ENCODE assay signal across 13 cellular contexts in genomic region chr21:45543371-45543709, GRCh38. TPM values are rescaled to one million over a fixed set of nuclear protein-coding genes. Genes with fewer than 3 reads are reported as not detected.
DNase-seq lines count a peak whose midpoint lies in the region; ATAC-seq and TF ChIP-seq lines count a peak whose summit lies in the region.
"Had no signal": no experiment of that assay in that cellular context is flagged by ENCODE, and none has a peak within 500 bp of the region (broad histone marks: within the 10 kb centered on the region; RNA-seq: fewer than 3 reads in every experiment).

No MANE protein-coding gene starts in this region.

- H2BK120ac ChIP-seq in mesendoderm (ENCODE audit: low read depth, low read length), result no peak overlapping the region

- H2BK15ac ChIP-seq in mesendoderm (replicated peaks; ENCODE audit: low read depth), result no peak overlapping the region

- H3K9me3 ChIP-seq in uterus, result no peaks in the 10 kb centered on the region
- H3K9me3 ChIP-seq: thoracic aorta had no signal

- ATAC-seq in Right ventricle myocardium inferior (no peak), Right ventricle myocardium superior (ENCODE audit: poor library complexity) (no peak), HG02610 (IDR thresholded peaks at IDR 0.05; ENCODE audit: unreplicated experiment) (no peak)

- WGBS in mesendoderm (ENCODE audit: extremely low coverage, insufficient coverage, low lambda C conversion rate), result no CpG with 5 or more reads among the region's 11 CpGs

- no peak overlapping the region for H3K4me3 ChIP-seq in mesendoderm (ENCODE audit: low read length)
- no peak overlapping the region for H3K4me3 ChIP-seq in uterus

- TF ChIP-seq POLR2A in uterus (IDR thresholded peaks at IDR 0.05), result no peak

- DNase-seq in Right ventricle myocardium inferior (ENCODE audit: missing footprints) (peak; percentile 66), Right ventricle myocardium superior (no peak), mesendoderm (no peak), uterus (peak; percentile 19 to 26), OCI-M1 (lab: John Stamatoyannopoulos, UW) (no peak), HCEC 1CT (no peak)
- DNase-seq: cortex of kidney, NCI-H2171 treated with DMSO at 0.1 percent for 48 hours, small intestine, T1000 had no signal

- peaks cover 2% of the 10 kb centered on the region for H3K4me1 ChIP-seq in mesendoderm (ENCODE audit: control insufficient read depth, low read depth, low read length)
- peaks cover 0 to 7% of the 10 kb centered on the region in 2 donors for H3K4me1 ChIP-seq in uterus

- H3K56ac ChIP-seq in mesendoderm (ENCODE audit: low read length), result peak overlapping the region; percentile 74

- H4K8ac ChIP-seq in mesendoderm (ENCODE audit: low read depth, low read length), result no peak overlapping the region

- H2AK5ac ChIP-seq in mesendoderm (ENCODE audit: low read length), result no peak overlapping the region

- H3K9ac ChIP-seq in mesendoderm (ENCODE audit: low read length), result no peak overlapping the region

- no peak overlapping the region for H3K23ac ChIP-seq in mesendoderm (ENCODE audit: low read length)

- no peak overlapping the region for H2BK5ac ChIP-seq in mesendoderm (ENCODE audit: low read length)

- no peaks in the 10 kb centered on the region for H3K36me3 ChIP-seq in mesendoderm (ENCODE audit: control insufficient read depth, insufficient read depth, low read length)
- H3K36me3 ChIP-seq in uterus, result no peaks in the 10 kb centered on the region
- H3K36me3 ChIP-seq: thoracic aorta had no signal

- H3K79me2 ChIP-seq in mesendoderm (ENCODE audit: control insufficient read depth, insufficient read depth, low read length), result peaks cover 18% of the 10 kb centered on the region

- TF ChIP-seq CTCF in uterus (IDR thresholded peaks at IDR 0.05), result no peak

- peak overlapping the region; percentile 60 for H3K27ac ChIP-seq in angular gyrus (ENCODE audit: low read depth, low read length)
- H3K27ac ChIP-seq in mesendoderm (ENCODE audit: low read depth, low read length), result no peak overlapping the region
- no peak overlapping the region for H3K27ac ChIP-seq in uterus
- H3K27ac ChIP-seq: thoracic aorta had no signal

- H3K4me2 ChIP-seq in mesendoderm (ENCODE audit: low read length), result no peak overlapping the region

- peaks cover 4% of the 10 kb centered on the region for H3K79me1 ChIP-seq in mesendoderm (ENCODE audit: low read length)

- no peak overlapping the region for H3K18ac ChIP-seq in mesendoderm (ENCODE audit: low read length)

- no peak overlapping the region for H4K5ac ChIP-seq in mesendoderm (ENCODE audit: low read length)

- intact Hi-C loops in Right ventricle myocardium inferior (cut with DNase I) (no loop called here), Right ventricle myocardium superior (cut with DNase I) (no loop called here), uterus (cut with DNase I; ENCODE audit: low total_unique reads) (no loop called here)

- H3K27me3 ChIP-seq in mesendoderm (ENCODE audit: insufficient read depth, low read length, poor library complexity), result no peaks in the 10 kb centered on the region
- H3K27me3 ChIP-seq in uterus, result no peaks in the 10 kb centered on the region

- H3K4ac ChIP-seq in mesendoderm (ENCODE audit: low read depth, low read length), result no peak overlapping the region

RNA-seq across cellular contexts. Expression of gene SLC19A1, which starts 1.1 kb away (rescaled TPM):
- 8.2 TPM for total RNA-seq in Right ventricle myocardium inferior
- total RNA-seq in Right ventricle myocardium superior, result 6.9 TPM
- polyA plus RNA-seq in mesendoderm (2013, experiment 1 of 2), result 26.2 TPM
- polyA plus RNA-seq in mesendoderm (2013, experiment 2 of 2), result 27.0 TPM
- total RNA-seq in uterus, result 10 to 100 TPM in 2 of 4 donors, 1 to 10 TPM in 1, not detected in 1; 7.6 to 12.8 (median 10.3) TPM

Comparison
In these comparisons a context has a peak if more than half of its experiments do, and no peak if none do; other contexts are left out.
1. DNase-seq: peak in Right ventricle myocardium inferior (single experiment) and uterus (2 of 2); none in Right ventricle myocardium superior (single experiment), mesendoderm (single experiment), OCI-M1 (single experiment) and HCEC 1CT (single experiment).